Comparison of ENCODE assay signal across 18 cellular contexts in genomic region chr2:26590439-26590838, GRCh38. TPM values are rescaled to one million over a fixed set of nuclear protein-coding genes. Genes with fewer than 3 reads are reported as not detected.
DNase-seq lines count a peak whose midpoint lies in the region; ATAC-seq and TF ChIP-seq lines count a peak whose summit lies in the region.
"Had no signal": no experiment of that assay in that cellular context is flagged by ENCODE, and none has a peak within 500 bp of the region (broad histone marks: within the 10 kb centered on the region; RNA-seq: fewer than 3 reads in every experiment).

No MANE protein-coding gene starts in this region.

- intact Hi-C loops in sigmoid colon (cut with DNase I) = no loop called here

- no peaks in the 10 kb centered on the region for H3F3A ChIP-seq in SK-N-SH (replicated peaks; ENCODE audit: insufficient read depth)

- H3K4me1 ChIP-seq in SK-N-SH (ENCODE audit: control insufficient read depth in 1 of 2, insufficient read depth in 2 of 2, low read depth in 1 of 2, low read length in 1 of 2) = peaks cover 0 to 12% of the 10 kb centered on the region in 2 experiments; a peak in 1 of 4 replicates
- H3K4me1 ChIP-seq in Karpas-422 (ENCODE audit: low read length) = peaks cover 23% of the 10 kb centered on the region
- H3K4me1 ChIP-seq in sigmoid colon = no peaks in the 10 kb centered on the region
- H3K4me1 ChIP-seq: HAP-1, Peyer's patch had no signal

- peaks cover 71% of the 10 kb centered on the region for H3K27me3 ChIP-seq in SK-N-SH (ENCODE audit: insufficient read depth)
- 0 out of 2 replicates have a peak, but pooled peaks cover 2% of the 10 kb centered on the region for H3K27me3 ChIP-seq in Karpas-422 (ENCODE audit: low read length)
- H3K27me3 ChIP-seq in sigmoid colon = peaks cover 0 to 9% (median 0%) of the 10 kb centered on the region in 3 donors
- H3K27me3 ChIP-seq: Peyer's patch had no signal

- H3K9me3 ChIP-seq in SK-N-SH (no peaks in the 10 kb centered on the region), Karpas-422 (ENCODE audit: low read length) (no peaks in the 10 kb centered on the region), sigmoid colon (no peaks in the 10 kb centered on the region)
- H3K9me3 ChIP-seq: Caco-2, HAP-1, Peyer's patch had no signal

- POLR2A ChIA-PET in SK-N-SH (lab: Yijun Ruan, JAX) = no interaction called here

- H3K79me2 ChIP-seq in SK-N-SH (ENCODE audit: insufficient read depth) (no peaks in the 10 kb centered on the region), Karpas-422 (ENCODE audit: low read length) (no peaks in the 10 kb centered on the region)

- no peaks in the 10 kb centered on the region for H3K36me3 ChIP-seq in SK-N-SH (replicated peaks in 1 of 2; ENCODE audit: control insufficient read depth in 1 of 2, insufficient read depth in 2 of 2, low read length in 1 of 2)
- H3K36me3 ChIP-seq in Karpas-422 (ENCODE audit: insufficient read depth, low read length) = no peaks in the 10 kb centered on the region
- no peaks in the 10 kb centered on the region for H3K36me3 ChIP-seq in sigmoid colon
- H3K36me3 ChIP-seq: HAP-1, Peyer's patch had no signal

- CTCF ChIA-PET in SK-N-SH (lab: Yijun Ruan, JAX) = interaction anchor here (1.3 to 11.9 kb wide), 6 partner anchors 9 to 162 kb away, joined by 3 to 150 read pairs (median 11); no protein-coding TSS in a partner anchor

- H3K4me2 ChIP-seq in SK-N-SH = no peak overlapping the region
- peak overlapping the region; percentile 20 for H3K4me2 ChIP-seq in Karpas-422 (ENCODE audit: low read depth, low read length, poor library complexity, severe bottlenecking)

- H3K27ac ChIP-seq in SK-N-SH (ENCODE audit: low read depth in 2 of 2, low read length in 1 of 2) (no peak overlapping the region), Karpas-422 (ENCODE audit: low read length) (no peak overlapping the region), sigmoid colon (no peak overlapping the region)
- H3K27ac ChIP-seq: Peyer's patch had no signal

- ATAC-seq in SK-N-SH treated with all-trans-retinoic acid at 6 μM for 48 hours (no peak), GM21367 (IDR thresholded peaks at IDR 0.05; ENCODE audit: unreplicated experiment) (no peak), HG03108 (IDR thresholded peaks at IDR 0.05; ENCODE audit: unreplicated experiment) (no peak)
- ATAC-seq: GM12878, HepG2 had no signal

- DNase-seq in SK-N-SH (peak; percentile 31), Karpas-422 (peak; percentile 49), chondrocyte (ENCODE audit: low spot score) (peak; percentile 40), sigmoid colon (peak; percentile 26)
- no peak for DNase-seq in stimulated activated CD4-positive, alpha-beta T cell treated with anti-CD3 and anti-CD28 coated beads, Interleukin-2, amount 100 ng/mL, for 48 hours
- DNase-seq: Kasumi-1, NCI-H2029 treated with DMSO at 0.1 percent for 48 hours, NCI-H226, SIG-M5 had no signal

- H4K20me1 ChIP-seq in SK-N-SH (ENCODE audit: insufficient read depth) (no peaks in the 10 kb centered on the region), Karpas-422 (ENCODE audit: insufficient read depth, low read depth, low read length) (no peaks in the 10 kb centered on the region)

- H3K9ac ChIP-seq in SK-N-SH (no peak overlapping the region), Karpas-422 (ENCODE audit: low read length) (no peak overlapping the region)

- no peaks in the 10 kb centered on the region for H3K9me3 Mint-ChIP-seq in chondrocyte (ENCODE audit: low read depth)

- H3K4me3 Mint-ChIP-seq in chondrocyte (ENCODE audit: unreplicated experiment) = no peak overlapping the region
- H3K4me3 Mint-ChIP-seq: CD14-positive monocyte had no signal

- H3K36me3 Mint-ChIP-seq in chondrocyte (ENCODE audit: low read depth) = no peaks in the 10 kb centered on the region
- H3K36me3 Mint-ChIP-seq: CD14-positive monocyte had no signal

- H3K4me3 ChIP-seq in SK-N-SH (ENCODE audit: low read depth in 2 of 2, low read length in 1 of 2) (no peak overlapping the region), Karpas-422 (ENCODE audit: low read length) (no peak overlapping the region), sigmoid colon (no peak overlapping the region)
- H3K4me3 ChIP-seq: GM12878, HAP-1, Peyer's patch had no signal

- peaks cover 67% of the 10 kb centered on the region for H3K27me3 Mint-ChIP-seq in chondrocyte (ENCODE audit: low read depth)

- TF ChIP-seq EP300 in SK-N-SH (IDR thresholded peaks at IDR 0.05; ENCODE audit: borderline replicate concordance in 1 of 2, low read depth in 1 of 2, low read length in 1 of 2) (no peak), sigmoid colon (IDR thresholded peaks at IDR 0.05) (no peak)

- 40% methylated on average over 9 of the region's 9 CpGs for WGBS in SK-N-SH (ENCODE audit: low lambda C conversion rate)
- WGBS in sigmoid colon, 2 donors = 62 to 74% methylated on average over 9 of the region's 9 CpGs

- no peak for TF ChIP-seq RAD21 in SK-N-SH (IDR thresholded peaks at IDR 0.05; ENCODE audit: low read length)

- no peak for TF ChIP-seq POLR2A in sigmoid colon (IDR thresholded peaks at IDR 0.05)

- H3K27ac Mint-ChIP-seq in chondrocyte (ENCODE audit: unreplicated experiment) = no peak overlapping the region

- H3K4me1 Mint-ChIP-seq in chondrocyte (ENCODE audit: low read depth) = no peaks in the 10 kb centered on the region
- H3K4me1 Mint-ChIP-seq: CD14-positive monocyte had no signal

- no peak overlapping the region for H2AFZ ChIP-seq in SK-N-SH (ENCODE audit: low read depth)
- H2AFZ ChIP-seq in Karpas-422 (ENCODE audit: low read length) = no peak overlapping the region

- H3K9me2 ChIP-seq in SK-N-SH (no peaks in the 10 kb centered on the region), Karpas-422 (replicated peaks; ENCODE audit: insufficient read depth, low read length) (no peaks in the 10 kb centered on the region)

- no peak for TF ChIP-seq CTCF in SK-N-SH (IDR thresholded peaks at IDR 0.05)
- no peak for TF ChIP-seq CTCF in chondrocyte (IDR thresholded peaks at IDR 0.05)
- TF ChIP-seq CTCF in sigmoid colon (IDR thresholded peaks at IDR 0.05) = no peak

TF ChIP-seq in SK-N-SH, 30 proteins besides CTCF, POLR2A, EP300 and RAD21:
- TF ChIP-seq CHD2 (IDR thresholded peaks at IDR 0.05; ENCODE audit: low read length, partially characterized antibody) = no peak
- TF ChIP-seq EZH2phosphoT487 (IDR thresholded peaks at IDR 0.05; ENCODE audit: borderline replicate concordance, low read depth) = no peak
- TF ChIP-seq RFX5 (IDR thresholded peaks at IDR 0.05; ENCODE audit: low read length) = no peak
- no peak for TF ChIP-seq NRF1 (IDR thresholded peaks at IDR 0.05; ENCODE audit: low read depth, low read length)
- TF ChIP-seq SIN3A (IDR thresholded peaks at IDR 0.05; ENCODE audit: borderline replicate concordance, low read depth, low read length) = no peak
- TF ChIP-seq TAF1 (IDR thresholded peaks at IDR 0.05; ENCODE audit: borderline replicate concordance, low read depth, low read length) = no peak
- no peak for TF ChIP-seq YY1 (IDR thresholded peaks at IDR 0.05; ENCODE audit: low read depth)

TF ChIP-seq in SK-N-SH treated with all-trans-retinoic acid at 6 μM for 48 hours, 23 proteins besides CTCF, POLR2A, EP300 and RAD21 (continues in another document):
- TF ChIP-seq CREB5 (CRISPR knock-in tag; IDR thresholded peaks at IDR 0.05; ENCODE audit: low read depth) (no peak), BACH2 (CRISPR knock-in tag; IDR thresholded peaks at IDR 0.05; ENCODE audit: borderline replicate concordance) (no peak), GLIS3 (CRISPR knock-in tag; IDR thresholded peaks at IDR 0.05) (no peak), PPARA (CRISPR knock-in tag; IDR thresholded peaks at IDR 0.05; ENCODE audit: borderline replicate concordance) (no peak), ARNTL (CRISPR knock-in tag; IDR thresholded peaks at IDR 0.05; ENCODE audit: borderline replicate concordance, low read depth) (no peak), ESRRG (CRISPR knock-in tag; IDR thresholded peaks at IDR 0.05) (no peak), ZC3H10 (CRISPR knock-in tag; IDR thresholded peaks at IDR 0.05) (no peak), POU6F1 (CRISPR knock-in tag; IDR thresholded peaks at IDR 0.05; ENCODE audit: borderline replicate concordance, low read depth) (no peak), ZFP3 (CRISPR knock-in tag; IDR thresholded peaks at IDR 0.05) (no peak)

RNA-seq across cellular contexts. Expression of gene CIB4, which starts 50.7 kb away (rescaled TPM):
- polyA plus RNA-seq in SK-N-SH (2012; rRNA removed) (not detected in 2 replicates), sigmoid colon (not detected)
- not detected in 2 replicates for polyA plus RNA-seq in SK-N-SH (2012; cell fraction: cytosol; rRNA removed)
- not detected in 2 replicates for polyA plus RNA-seq in SK-N-SH (2012; cell fraction: nucleus; rRNA removed)
- total RNA-seq in Karpas-422 (2014; rRNA removed; shearing (Covaris generic); ENCODE audit: low replicate concordance) = not detected in 2 replicates
- total RNA-seq in chondrocyte (not detected in 3 replicates), sigmoid colon (not detected)
- total RNA-seq: Caco-2, GM12878, HepG2, Peyer's patch had no signal
- polyA plus RNA-seq: CD14-positive monocyte, GM12878, HepG2 had no signal

Comparison
In these comparisons a context has a peak if more than half of its experiments do, and no peak if none do; other contexts are left out.
1. DNase-seq: peak in SK-N-SH (single experiment), Karpas-422 (single experiment), chondrocyte (single experiment) and sigmoid colon (single experiment); none in stimulated activated CD4-positive, alpha-beta T cell treated with anti-CD3 and anti-CD28 coated beads, Interleukin-2, amount 100 ng/mL, for 48 hours (0 of 2).